Comparison of ENCODE assay signal across 15 cellular contexts in genomic region chr15:69852482-69853275, GRCh38.
A peak's percentile ranks its signal among the peaks of the same experiment; 100 is the strongest.
DNase-seq lines count a peak whose midpoint lies in the region; ATAC-seq and TF ChIP-seq lines count a peak whose summit lies in the region.
"Had no signal": no experiment of that assay in that cellular context is flagged by ENCODE, and none has a peak within 500 bp of the region (broad histone marks: within the 10 kb centered on the region; RNA-seq: fewer than 3 reads in every experiment).

No MANE protein-coding gene starts in this region.

- peak; percentile 39 for DNase-seq in GM03348 (ENCODE audit: low spot score)
- DNase-seq in SK-N-SH = no peak
- DNase-seq in fibroblast of lung (ENCODE audit: low read depth in 2 of 2) = peak; percentile 27 to 83
- peak; percentile 34 for DNase-seq in renal cortical epithelial cell (ENCODE audit: low read depth)
- DNase-seq in lower leg skin (ENCODE audit: low spot score in 2 of 2) = no peak
- no peak for DNase-seq in NCI-H2081 treated with DMSO at 0.1 percent for 48 hours (lab: John Stamatoyannopoulos, UW)
- DNase-seq: CD4-positive, alpha-beta T cell; heart left ventricle; naive thymus-derived CD8-positive, alpha-beta T cell; stimulated activated CD4-positive, alpha-beta T cell treated with anti-CD3 and anti-CD28 coated beads, Interleukin-2, amount 100 ng/mL, for 48 hours; thyroid gland had no signal

- H3K36me3 ChIP-seq in SK-N-SH (replicated peaks in 1 of 2; ENCODE audit: control insufficient read depth in 1 of 2, insufficient read depth in 2 of 2, low read length in 1 of 2) = no peaks in the 10 kb centered on the region
- H3K36me3 ChIP-seq in fibroblast of lung (ENCODE audit: control insufficient read depth, insufficient read depth, low read length) = no peaks in the 10 kb centered on the region
- H3K36me3 ChIP-seq: heart left ventricle, MG63, thyroid gland had no signal

- peak in 1 of 2 experiments; percentile 57; a peak in 1 of 4 replicates for TF ChIP-seq EP300 in SK-N-SH (IDR thresholded peaks at IDR 0.05; ENCODE audit: borderline replicate concordance in 1 of 2, low read depth in 1 of 2, low read length in 1 of 2)

- H2AFZ ChIP-seq in SK-N-SH (ENCODE audit: low read depth) (no peak overlapping the region), fibroblast of lung (ENCODE audit: low read length) (no peak overlapping the region)

- 67% methylated on average over 7 of the region's 7 CpGs for WGBS in SK-N-SH (ENCODE audit: low lambda C conversion rate)
- 86 to 88% methylated on average over 7 of the region's 7 CpGs for WGBS in lower leg skin, 2 donors

- H3K27ac ChIP-seq in SK-N-SH (ENCODE audit: low read depth in 2 of 2, low read length in 1 of 2) (peak overlapping the region; percentile 22 to 98; a peak in 3 of 4 replicates), fibroblast of lung (ENCODE audit: insufficient read depth, low read length) (peak overlapping the region; percentile 49)
- H3K27ac ChIP-seq: heart left ventricle, thyroid gland had no signal

- POLR2A ChIA-PET in SK-N-SH (lab: Yijun Ruan, JAX) = no interaction called here

- TF ChIP-seq POLR2A in lower leg skin (IDR thresholded peaks at IDR 0.05) = no peak

- CTCF ChIA-PET in SK-N-SH (lab: Yijun Ruan, JAX) = interaction anchor here (1.4 kb wide), 1 partner anchor 12 kb away, joined by 3 read pairs; no protein-coding TSS in a partner anchor

- no peak for TF ChIP-seq RAD21 in SK-N-SH (IDR thresholded peaks at IDR 0.05; ENCODE audit: low read length)

- peaks cover 29% of the 10 kb centered on the region for H3F3A ChIP-seq in SK-N-SH (replicated peaks; ENCODE audit: insufficient read depth)

- H3K4me1 ChIP-seq in SK-N-SH (ENCODE audit: control insufficient read depth in 1 of 2, insufficient read depth in 2 of 2, low read depth in 1 of 2, low read length in 1 of 2) (peaks cover 39 to 40% of the 10 kb centered on the region in 2 experiments), fibroblast of lung (ENCODE audit: control insufficient read depth, extremely low read depth, insufficient read depth, low read length) (peaks cover 10% of the 10 kb centered on the region)
- H3K4me1 ChIP-seq: heart left ventricle, thyroid gland had no signal

- peak overlapping the region; percentile 61 for H3K4me2 ChIP-seq in SK-N-SH
- no peak overlapping the region for H3K4me2 ChIP-seq in fibroblast of lung (ENCODE audit: extremely low read depth, insufficient read depth, low read length)

- H3K4me3 ChIP-seq in SK-N-SH (ENCODE audit: low read depth in 2 of 2, low read length in 1 of 2) (no peak overlapping the region), fibroblast of lung (replicated peaks in 1 of 4; ENCODE audit: control extremely low read depth in 1 of 4, insufficient read depth in 1 of 4, low read depth in 3 of 4, low read length in 4 of 4) (no peak overlapping the region), lower leg skin (ENCODE audit: low read depth, poor library complexity, severe bottlenecking) (no peak overlapping the region)
- H3K4me3 ChIP-seq: heart left ventricle, MG63, thyroid gland had no signal

- no peak for ATAC-seq in GM19351 (IDR thresholded peaks at IDR 0.05; ENCODE audit: unreplicated experiment)
- no peak for ATAC-seq in HG03159 (IDR thresholded peaks at IDR 0.05; ENCODE audit: unreplicated experiment)
- ATAC-seq: heart left ventricle; left lobe of liver; naive thymus-derived CD8-positive, alpha-beta T cell had no signal

- no peaks in the 10 kb centered on the region for H3K9me2 ChIP-seq in SK-N-SH

- H3K9ac ChIP-seq in SK-N-SH (peak overlapping the region; percentile 45; the same call in 1 of the 2 replicates), fibroblast of lung (ENCODE audit: insufficient read depth, low read length) (no peak overlapping the region)

- no peaks in the 10 kb centered on the region for H3K27me3 ChIP-seq in SK-N-SH (ENCODE audit: insufficient read depth)
- no peaks in the 10 kb centered on the region for H3K27me3 ChIP-seq in fibroblast of lung (ENCODE audit: control insufficient read depth, insufficient read depth, low read length)
- H3K27me3 ChIP-seq: thyroid gland had no signal

- intact Hi-C loops in lower leg skin (cut with DNase I; ENCODE audit: low total_unique reads) = no loop called here

- H3K9me3 ChIP-seq in SK-N-SH (no peaks in the 10 kb centered on the region), fibroblast of lung (ENCODE audit: control insufficient read depth, insufficient read depth, low read depth, low read length) (no peaks in the 10 kb centered on the region)
- H3K9me3 ChIP-seq: heart left ventricle, MG63, thyroid gland had no signal

- TF ChIP-seq CTCF in SK-N-SH (IDR thresholded peaks at IDR 0.05) (no peak), fibroblast of lung (conservative IDR thresholded peaks at IDR 0.05 in 1 of 2, IDR thresholded peaks at IDR 0.05 in 1 of 2; ENCODE audit: low read depth in 1 of 2, low read length in 2 of 2) (no peak), lower leg skin (IDR thresholded peaks at IDR 0.05) (no peak)

- H3K79me2 ChIP-seq in SK-N-SH (ENCODE audit: insufficient read depth) = peaks cover 7% of the 10 kb centered on the region; the same call in 1 of the 2 replicates
- H3K79me2 ChIP-seq in fibroblast of lung (ENCODE audit: control insufficient read depth, insufficient read depth, low read length) = no peaks in the 10 kb centered on the region

- H4K20me1 ChIP-seq in SK-N-SH (ENCODE audit: insufficient read depth) (no peaks in the 10 kb centered on the region), fibroblast of lung (ENCODE audit: control insufficient read depth, extremely low read depth, insufficient read depth, low read length) (no peaks in the 10 kb centered on the region)

TF ChIP-seq in SK-N-SH, 30 proteins besides CTCF, POLR2A, EP300 and RAD21:
- TF ChIP-seq TAF1 (IDR thresholded peaks at IDR 0.05; ENCODE audit: borderline replicate concordance, low read depth, low read length) (no peak), MAX (IDR thresholded peaks at IDR 0.05; ENCODE audit: low read depth) (no peak), MXI1 (IDR thresholded peaks at IDR 0.05; ENCODE audit: low read depth, low read length) (no peak), JUND (IDR thresholded peaks at IDR 0.05) (peak; percentile 38; the same call in 1 of the 2 replicates), PBX3 (IDR thresholded peaks at IDR 0.05) (peak; percentile 48), GATA2 (CRISPR knock-in tag; IDR thresholded peaks at IDR 0.05) (no peak), NFIC (IDR thresholded peaks at IDR 0.05; ENCODE audit: borderline replicate concordance) (0 out of 2 replicates have a peak, but pooled peaks have one; percentile 40), EZH2phosphoT487 (IDR thresholded peaks at IDR 0.05; ENCODE audit: borderline replicate concordance, low read depth) (no peak), ELF1 (IDR thresholded peaks at IDR 0.05) (no peak), FOSL2 (IDR thresholded peaks at IDR 0.05; ENCODE audit: borderline replicate concordance, low read depth) (peak; percentile 25; the same call in 1 of the 2 replicates), CHD2 (IDR thresholded peaks at IDR 0.05; ENCODE audit: low read length, partially characterized antibody) (no peak), TCF12 (IDR thresholded peaks at IDR 0.05) (peak; percentile 66), RXRA (IDR thresholded peaks at IDR 0.05; ENCODE audit: borderline replicate concordance, low read depth) (0 out of 2 replicates have a peak, but pooled peaks have one; percentile 24), TEAD4 (IDR thresholded peaks at IDR 0.05; ENCODE audit: borderline replicate concordance, insufficient read depth) (no peak), USF2 (IDR thresholded peaks at IDR 0.05; ENCODE audit: borderline replicate concordance, low read depth, low read length) (no peak)
TF ChIP-seq in SK-N-SH: peak in this region for 6.

Comparison
In these comparisons a context has a peak if more than half of its experiments do, and no peak if none do; other contexts are left out.
1. DNase-seq: peak in GM03348 (single experiment), fibroblast of lung (2 of 2) and renal cortical epithelial cell (single experiment); none in SK-N-SH (single experiment), lower leg skin (0 of 2) and NCI-H2081 treated with DMSO at 0.1 percent for 48 hours (single experiment).